ENCODE assay signal across 13 cellular contexts in the genomic region with DNA sequence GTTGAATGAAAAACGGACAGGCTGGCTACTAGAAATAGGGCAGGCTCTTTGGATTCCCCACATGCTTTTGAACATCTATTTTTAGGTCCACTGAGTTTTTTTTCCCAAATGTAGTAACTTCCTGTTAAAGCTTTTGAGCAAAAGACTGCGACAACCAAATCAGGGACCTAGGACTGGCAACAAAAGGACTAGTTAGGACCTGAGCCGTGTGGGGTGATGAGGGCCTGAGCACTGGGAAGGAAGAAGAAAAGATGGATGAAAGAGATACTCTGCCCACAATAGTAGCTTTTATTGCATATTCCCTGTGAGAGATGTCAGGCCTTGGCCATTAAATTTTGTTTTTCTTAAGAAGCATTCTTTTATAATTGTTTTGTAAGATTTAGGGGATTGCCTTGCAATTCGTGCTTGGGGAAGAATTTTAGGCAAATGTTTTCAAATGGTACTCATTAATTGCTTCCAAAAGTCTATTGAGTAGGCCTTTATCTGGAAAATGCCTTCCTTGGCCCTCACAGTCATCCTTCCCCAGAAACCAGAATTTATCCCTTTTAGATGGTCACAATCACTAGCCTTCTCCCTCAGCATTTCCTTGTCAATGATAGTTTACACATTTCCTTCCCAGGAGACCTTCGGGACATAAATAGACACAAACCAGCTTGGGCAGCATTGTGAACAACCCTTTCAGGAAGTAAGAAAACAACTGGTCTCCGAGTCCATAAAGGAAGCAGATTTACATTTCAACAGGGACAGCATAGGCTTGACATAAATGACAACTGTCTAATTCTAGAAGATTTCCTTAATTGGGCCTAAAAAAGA.
DNase-seq lines count a peak whose midpoint lies in the region; ATAC-seq and TF ChIP-seq lines count a peak whose summit lies in the region.
"Had no signal": no experiment of that assay in that cellular context is flagged by ENCODE, and none has a peak within 500 bp of the region (broad histone marks: within the 10 kb centered on the region; RNA-seq: fewer than 3 reads in every experiment).

No MANE protein-coding gene starts in this region.

- in situ Hi-C loops in GM13977 (cut with MboI; ENCODE audit: low pct_unique_long_range_greater_than_20kb, low sequenced_read_pairs, unreplicated experiment) = no loop called here

- H3K9me3 Mint-ChIP-seq in glutamatergic neuron (ENCODE audit: unreplicated experiment) = no peaks in the 10 kb centered on the region
- H3K9me3 Mint-ChIP-seq: effector memory CD8-positive, alpha-beta T cell; stimulated activated memory B cell treated with anti-CD40 and anti-IgM and Interleukin-4, amounts not matched to agents 10 μg/mL and 1 μg/mL and 100 μg/mL, for 72 hours had no signal

- 30 to 45% (median 32%) methylated on average over 6 of the region's 6 CpGs for WGBS in psoas muscle, 3 donors

- H3K4me3 Mint-ChIP-seq in glutamatergic neuron (ENCODE audit: unreplicated experiment) = peak overlapping the region; percentile 67
- H3K4me3 Mint-ChIP-seq: effector memory CD8-positive, alpha-beta T cell; naive thymus-derived CD4-positive, alpha-beta T cell; stimulated activated memory B cell treated with anti-CD40 and anti-IgM and Interleukin-4, amounts not matched to agents 10 μg/mL and 1 μg/mL and 100 μg/mL, for 72 hours had no signal

- TF ChIP-seq CTCF in glutamatergic neuron (IDR thresholded peaks at IDR 0.05; ENCODE audit: partially characterized antibody, unreplicated experiment) (no peak), psoas muscle (IDR thresholded peaks at IDR 0.05) (no peak), GM13977 (IDR thresholded peaks at IDR 0.05; ENCODE audit: extremely low read depth, insufficient read depth, missing control alignments) (no peak)

- ATAC-seq in psoas muscle (no peak), HG02623 (IDR thresholded peaks at IDR 0.05; ENCODE audit: unreplicated experiment) (no peak)
- ATAC-seq: effector memory CD8-positive, alpha-beta T cell; naive thymus-derived CD4-positive, alpha-beta T cell; stimulated activated memory B cell treated with anti-CD40 and anti-IgM and Interleukin-4, amounts not matched to agents 10 μg/mL and 1 μg/mL and 100 μg/mL, for 72 hours had no signal

- DNase-seq in EL (peak; percentile 8), NCI-H748 (lab: John Stamatoyannopoulos, UW; ENCODE audit: unreplicated experiment) (peak; percentile 76), glutamatergic neuron (no peak), psoas muscle (no peak), HK-2 (ENCODE audit: unreplicated experiment) (no peak), GM13977 (ENCODE audit: low spot score) (no peak), hypothalamus (lab: John Stamatoyannopoulos, UW) (no peak)
- DNase-seq: effector memory CD8-positive, alpha-beta T cell; naive thymus-derived CD4-positive, alpha-beta T cell; NCI-H1694; T-helper 9 cell had no signal

- intact Hi-C loops in psoas muscle (cut with DNase I) = no loop called here

- peak overlapping the region; percentile 42 for H3K27ac ChIP-seq in psoas muscle

- H3K9me3 ChIP-seq in psoas muscle = no peaks in the 10 kb centered on the region

- peak overlapping the region; percentile 86 for H3K27ac Mint-ChIP-seq in glutamatergic neuron (ENCODE audit: unreplicated experiment)
- H3K27ac Mint-ChIP-seq: effector memory CD8-positive, alpha-beta T cell; naive thymus-derived CD4-positive, alpha-beta T cell; stimulated activated memory B cell treated with anti-CD40 and anti-IgM and Interleukin-4, amounts not matched to agents 10 μg/mL and 1 μg/mL and 100 μg/mL, for 72 hours had no signal

- H3K27me3 Mint-ChIP-seq in glutamatergic neuron (ENCODE audit: unreplicated experiment) = no peaks in the 10 kb centered on the region

- peaks cover 0 to 15% (median 5%) of the 10 kb centered on the region in 3 donors for H3K27me3 ChIP-seq in psoas muscle (ENCODE audit: insufficient read depth in 3 of 3, low read length in 2 of 3)

- peaks cover 28% of the 10 kb centered on the region for H3K4me1 Mint-ChIP-seq in glutamatergic neuron (ENCODE audit: low read depth, unreplicated experiment)

- no peaks in the 10 kb centered on the region for H3K36me3 ChIP-seq in psoas muscle (ENCODE audit: insufficient read depth in 1 of 2, low read depth in 1 of 2)

- no peaks in the 10 kb centered on the region for H3K36me3 Mint-ChIP-seq in glutamatergic neuron (ENCODE audit: unreplicated experiment)
- H3K36me3 Mint-ChIP-seq: stimulated activated memory B cell treated with anti-CD40 and anti-IgM and Interleukin-4, amounts not matched to agents 10 μg/mL and 1 μg/mL and 100 μg/mL, for 72 hours had no signal

- H3K4me1 ChIP-seq in psoas muscle = peaks cover 7% of the 10 kb centered on the region

- H3K4me3 ChIP-seq in psoas muscle = no peak overlapping the region

Comparison
In these comparisons a context has a peak if more than half of its experiments do, and no peak if none do; other contexts are left out.
1. DNase-seq: peak in EL (single experiment) and NCI-H748 (single experiment); none in glutamatergic neuron (single experiment), psoas muscle (0 of 2), HK-2 (single experiment), GM13977 (single experiment) and hypothalamus (0 of 51).